ENCODE assay signal across 23 cellular contexts in the genomic region with DNA sequence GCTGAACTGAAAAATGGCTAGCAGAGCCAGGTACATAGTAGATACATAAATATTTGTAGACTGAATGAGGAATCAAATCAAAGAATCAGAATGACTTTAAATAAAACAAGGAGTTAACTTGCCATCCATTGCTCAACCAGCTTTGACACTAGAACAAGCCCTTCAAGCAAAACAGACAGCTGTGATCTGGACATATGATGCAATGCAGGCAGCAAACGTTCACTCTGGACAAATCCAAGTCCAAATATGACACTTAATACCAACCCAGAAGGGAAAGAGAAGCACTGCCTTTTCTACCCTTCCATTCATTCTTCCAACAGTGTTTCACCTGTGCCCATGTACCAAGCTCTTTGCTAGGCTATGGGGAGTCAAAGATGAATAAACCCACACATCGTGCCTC. TPM values are rescaled to one million over a fixed set of nuclear protein-coding genes. Genes with fewer than 3 reads are reported as not detected.
DNase-seq lines count a peak whose midpoint lies in the region; ATAC-seq and TF ChIP-seq lines count a peak whose summit lies in the region.
"Had no signal": no experiment of that assay in that cellular context is flagged by ENCODE, and none has a peak within 500 bp of the region (broad histone marks: within the 10 kb centered on the region; RNA-seq: fewer than 3 reads in every experiment).

No MANE protein-coding gene starts in this region.

- H3K36me3 ChIP-seq in esophagus muscularis mucosa (no peaks in the 10 kb centered on the region), aorta (ENCODE audit: control insufficient read depth in 1 of 2, insufficient read depth in 2 of 2, low read length in 1 of 2) (no peaks in the 10 kb centered on the region), gastroesophageal sphincter (no peaks in the 10 kb centered on the region), uterus (no peaks in the 10 kb centered on the region)
- H3K36me3 ChIP-seq: BE2C, brain microvascular endothelial cell, stomach, vagina had no signal

- H3K27me3 ChIP-seq in esophagus muscularis mucosa (no peaks in the 10 kb centered on the region), aorta (ENCODE audit: control insufficient read depth in 1 of 2, insufficient read depth in 2 of 2, low read length in 1 of 2) (no peaks in the 10 kb centered on the region), gastroesophageal sphincter (no peaks in the 10 kb centered on the region), uterus (no peaks in the 10 kb centered on the region)
- H3K27me3 ChIP-seq: vagina had no signal

- no peak for ATAC-seq in left cardiac atrium
- no peak for ATAC-seq in left ventricle myocardium superior
- ATAC-seq in aorta (ENCODE audit: low FRiP score): no peak
- no peak for ATAC-seq in gastroesophageal sphincter
- ATAC-seq: activated T-helper 17 cell treated with anti-CD3 and anti-CD28 coated beads, Interleukin-2, amount 50 U/mL, for 72 hours had no signal

- TF ChIP-seq EP300 in esophagus muscularis mucosa (IDR thresholded peaks at IDR 0.05): no peak
- no peak for TF ChIP-seq EP300 in gastroesophageal sphincter (IDR thresholded peaks at IDR 0.05)

- H3K4me3 ChIP-seq in esophagus muscularis mucosa (no peak overlapping the region), aorta (ENCODE audit: low read length in 2 of 2) (no peak overlapping the region), gastroesophageal sphincter (no peak overlapping the region), uterus (no peak overlapping the region)
- H3K4me3 ChIP-seq: stomach, vagina had no signal

- H3K4me1 ChIP-seq in esophagus muscularis mucosa (peaks cover 20 to 84% (median 75%) of the 10 kb centered on the region in 4 donors), aorta (ENCODE audit: control insufficient read depth in 1 of 2, insufficient read depth in 2 of 2, low read length in 2 of 2) (peaks cover 6 to 23% of the 10 kb centered on the region in 2 donors), gastroesophageal sphincter (peaks cover 0 to 81% (median 6%) of the 10 kb centered on the region in 3 donors), uterus (no peaks in the 10 kb centered on the region)
- H3K4me1 ChIP-seq: BE2C had no signal

- H3K27ac ChIP-seq in esophagus muscularis mucosa (replicated peaks in 1 of 4) (peak overlapping the region in 3 of 4 donors; percentile 8 to 41 (median 29)), aorta (ENCODE audit: low read depth in 1 of 2, low read length in 2 of 2) (peak overlapping the region; percentile 8 to 65), gastroesophageal sphincter (peak overlapping the region in 2 of 4 donors; percentile 31 to 35), uterus (no peak overlapping the region)
- H3K27ac ChIP-seq: brain microvascular endothelial cell, stomach, vagina had no signal

- intact Hi-C loops in left cardiac atrium (cut with DNase I): loop anchor here (10.0 kb wide), 2 partner anchors 125 to 225 kb away; no protein-coding TSS in a partner anchor
- intact Hi-C loops in left ventricle myocardium superior (cut with micrococcal nuclease): loop anchor here (10.0 kb wide), 1 partner anchor 225 kb away; no protein-coding TSS in a partner anchor
- intact Hi-C loops in esophagus muscularis mucosa (cut with DNase I): no loop called here
- intact Hi-C loops in aorta (cut with DNase I): loop anchor here (5.0 to 10.0 kb wide), 4 partner anchors 88 to 495 kb away; no protein-coding TSS in a partner anchor
- intact Hi-C loops in uterus (cut with DNase I; ENCODE audit: low total_unique reads): no loop called here

- TF ChIP-seq POLR2A in esophagus muscularis mucosa (IDR thresholded peaks at IDR 0.05; ENCODE audit: low read depth) (no peak), gastroesophageal sphincter (IDR thresholded peaks at IDR 0.05) (no peak), uterus (IDR thresholded peaks at IDR 0.05) (no peak)

- DNase-seq in left cardiac atrium: peak; percentile 19
- no peak for DNase-seq in left ventricle myocardium superior
- DNase-seq in esophagus muscularis mucosa (ENCODE audit: extremely low spot score): no peak
- DNase-seq in myocyte (ENCODE audit: low read depth): peak; percentile 44
- no peak for DNase-seq in aorta
- DNase-seq in HK-2 (ENCODE audit: unreplicated experiment): no peak
- no peak for DNase-seq in uterus
- DNase-seq: activated CD4-positive, alpha-beta T cell treated with anti-CD3 and anti-CD28 coated beads, Interleukin-2, amount 10 ng/mL, durations not matched to agents 7 days and 5 days; activated naive CD8-positive, alpha-beta T cell treated with anti-CD3 and anti-CD28 coated beads for 36 hours; BE2C; brain microvascular endothelial cell; cortex of kidney; DND-41; foreskin melanocyte; kidney glomerular epithelial cell; NCI-H510A; posterior cingulate gyrus; SHP77; stomach had no signal

- 50% methylated on average over 2 of the region's 2 CpGs for WGBS in esophagus muscularis mucosa
- 23 to 31% methylated on average over 2 of the region's 2 CpGs for WGBS in aorta, 2 donors
- WGBS in gastroesophageal sphincter (ENCODE audit: low coverage in 1 of 2), 2 donors: 8 to 14% methylated on average over 1 of the region's 2 CpGs

- no peaks in the 10 kb centered on the region for H3K9me3 ChIP-seq in esophagus muscularis mucosa
- H3K9me3 ChIP-seq in aorta (ENCODE audit: control insufficient read depth, low read length): no peaks in the 10 kb centered on the region
- H3K9me3 ChIP-seq in gastroesophageal sphincter: no peaks in the 10 kb centered on the region
- H3K9me3 ChIP-seq in uterus: no peaks in the 10 kb centered on the region
- H3K9me3 ChIP-seq: BE2C, Caco-2, stomach, vagina had no signal

- no peak for TF ChIP-seq CTCF in esophagus muscularis mucosa (IDR thresholded peaks at IDR 0.05)
- no peak for TF ChIP-seq CTCF in gastroesophageal sphincter (IDR thresholded peaks at IDR 0.05)
- no peak for TF ChIP-seq CTCF in uterus (IDR thresholded peaks at IDR 0.05)

RNA-seq across cellular contexts. Expression of a gene that starts 4.5 kb away (rescaled TPM):
- total RNA-seq in left cardiac atrium (10 to 100 TPM in 1 of 2 donors, 1 to 10 TPM in 1; 8.3 to 15.4 TPM), left ventricle myocardium superior (23.1 TPM), esophagus muscularis mucosa (10 to 100 TPM; 31.5 to 68.6 (median 39.3) TPM), myocyte (4.7 and 5.1 TPM in 2 replicates), aorta (10 to 100 TPM; 59.7 to 77.9 TPM), gastroesophageal sphincter (10 to 100 TPM; 42.5 to 61.9 (median 55.8) TPM), uterus (10 to 100 TPM in 2 of 4 donors, 1 to 10 TPM in 2; 4.6 to 38.2 (median 17.3) TPM)
- 1.9 TPM for polyA plus RNA-seq in myocyte (2012)
- 10 to 100 TPM; 20.2 to 25.9 TPM for polyA plus RNA-seq in aorta
- total RNA-seq: activated CD4-positive, alpha-beta T cell treated with anti-CD3 and anti-CD28 coated beads, Interleukin-2, amount 10 ng/mL, durations not matched to agents 7 days and 5 days; activated naive CD8-positive, alpha-beta T cell treated with anti-CD3 and anti-CD28 coated beads for 36 hours; activated T-helper 17 cell treated with anti-CD3 and anti-CD28 coated beads, Interleukin-2, amount 50 U/mL, for 72 hours had no signal

Comparison
In these comparisons a context has a peak if more than half of its experiments do, and no peak if none do; other contexts are left out.
1. DNase-seq: peak in left cardiac atrium (single experiment) and myocyte (single experiment); none in left ventricle myocardium superior (single experiment), esophagus muscularis mucosa (single experiment), aorta (0 of 2), HK-2 (single experiment) and uterus (0 of 2).
2. H3K27ac ChIP-seq: peak in esophagus muscularis mucosa (3 of 4) and aorta (2 of 2); none in uterus (0 of 2).
3. intact Hi-C loops: an anchor here in left cardiac atrium (10.0 kb wide), left ventricle myocardium superior (10.0 kb wide) and aorta (5.0 to 10.0 kb wide); none called in esophagus muscularis mucosa and uterus.